In genomic region chr19:47376589-47377144, GRCh38 we compare ENCODE assay signal across 2 cellular contexts.
TF ChIP-seq lines count a peak whose summit lies in the region.

No MANE protein-coding gene starts in this region.

TF ChIP-seq in HEK293, 187 proteins besides CTCF, POLR2A, EP300 and RAD21:
- TF ChIP-seq GLIS2 (tag by site-specific recombination; IDR thresholded peaks at IDR 0.05) (peak; percentile 40), ZNF223 (tag by site-specific recombination; IDR thresholded peaks at IDR 0.05) (no peak)
TF ChIP-seq in HEK293: peak in this region for 1.

TF ChIP-seq in K562, 482 proteins besides CTCF, POLR2A, EP300 and RAD21:
- TF ChIP-seq RBFOX2 (IDR thresholded peaks at IDR 0.05; ENCODE audit: low read depth, low read length) (0 out of 2 replicates have a peak, but pooled peaks have one; percentile 31), RAD51 (IDR thresholded peaks at IDR 0.05; ENCODE audit: borderline replicate concordance, low read depth) (no peak)
